18 cellular contexts compared by ENCODE assay signal in genomic region chr6:36730424-36731380, GRCh38. TPM values are rescaled to one million over a fixed set of nuclear protein-coding genes. Genes with fewer than 3 reads are reported as not detected.
DNase-seq lines count a peak whose midpoint lies in the region; ATAC-seq and TF ChIP-seq lines count a peak whose summit lies in the region.
"Had no signal": no experiment of that assay in that cellular context is flagged by ENCODE, and none has a peak within 500 bp of the region (broad histone marks: within the 10 kb centered on the region; RNA-seq: fewer than 3 reads in every experiment).

No MANE protein-coding gene starts in this region.

- intact Hi-C loops in posterior vena cava (cut with DNase I), result loop anchor here in 1 of 2 donors (10.0 kb wide), 1 partner anchor 106 kb away; no protein-coding TSS in a partner anchor
- intact Hi-C loops in activated T-helper 2 cell treated with anti-CD3 and anti-CD28 coated beads, Interferon-gamma antibody, Interleukin-2, Interleukin-4, amounts not matched to agents 10 μg/mL and 5 μg/mL and 100 μg/mL, durations not matched to agents 14 hours and 24 hours and 36 hours (cut with micrococcal nuclease), result no loop called here

- no peaks in the 10 kb centered on the region for H3K36me3 Mint-ChIP-seq in WTC11
- no peaks in the 10 kb centered on the region for H3K36me3 Mint-ChIP-seq in activated T-helper 2 cell treated with anti-CD3 and anti-CD28 coated beads, Interferon-gamma antibody, Interleukin-2, Interleukin-4, amounts not matched to agents 10 μg/mL and 5 μg/mL and 100 μg/mL, durations not matched to agents 14 hours and 24 hours and 36 hours (ENCODE audit: low read depth)

- POLR2A ChIA-PET in WTC11 (lab: Charles Lee), result interaction anchor here (0.6 kb wide), 1 partner anchor 121 kb away, joined by 4 read pairs; no protein-coding TSS in a partner anchor

- peaks cover 16% of the 10 kb centered on the region for H3K4me1 Mint-ChIP-seq in WTC11
- peaks cover 35% of the 10 kb centered on the region for H3K4me1 Mint-ChIP-seq in activated T-helper 2 cell treated with anti-CD3 and anti-CD28 coated beads, Interferon-gamma antibody, Interleukin-2, Interleukin-4, amounts not matched to agents 10 μg/mL and 5 μg/mL and 100 μg/mL, durations not matched to agents 14 hours and 24 hours and 36 hours (ENCODE audit: low read depth)

- DNase-seq in H7, result peak; percentile 78
- DNase-seq in WTC11 (ENCODE audit: low spot score), result no peak
- DNase-seq in iPS DF 4.7 (ENCODE audit: extremely low read depth, low spot score), result peak; percentile 9
- DNase-seq in posterior vena cava (ENCODE audit: low spot score), result peak; percentile 66
- no peak for DNase-seq in D341Med (ENCODE audit: low spot score)
- DNase-seq in activated T-helper 2 cell treated with anti-CD3 and anti-CD28 coated beads, Interferon-gamma antibody, Interleukin-2, Interleukin-4, amounts not matched to agents 10 μg/mL and 5 μg/mL and 100 μg/mL, durations not matched to agents 14 hours and 24 hours and 36 hours (ENCODE audit: low spot score), result no peak
- DNase-seq: ACHN, AML-193, DMS153, MV-4-11, NCI-H1417 treated with DMSO at 0.1 percent for 48 hours, NCI-H1930, NCI-H446, NCI-H82, PC-3, SJCRH30 had no signal

- CTCF ChIA-PET in WTC11 (lab: Charles Lee), result interaction anchor here (0.9 to 2.2 kb wide), 5 partner anchors 28 to 116 kb away, joined by 3 to 10 read pairs (median 4); no protein-coding TSS in a partner anchor

- H3K9me3 Mint-ChIP-seq in WTC11, result no peaks in the 10 kb centered on the region
- H3K9me3 Mint-ChIP-seq in activated T-helper 2 cell treated with anti-CD3 and anti-CD28 coated beads, Interferon-gamma antibody, Interleukin-2, Interleukin-4, amounts not matched to agents 10 μg/mL and 5 μg/mL and 100 μg/mL, durations not matched to agents 14 hours and 24 hours and 36 hours, result no peaks in the 10 kb centered on the region

- H3K4me3 ChIP-seq in H7 (ENCODE audit: insufficient read depth, low read depth, low read length), result no peak overlapping the region
- H3K4me3 ChIP-seq: SJCRH30 had no signal

- H3K4me3 Mint-ChIP-seq in WTC11, result no peak overlapping the region
- no peak overlapping the region for H3K4me3 Mint-ChIP-seq in activated T-helper 2 cell treated with anti-CD3 and anti-CD28 coated beads, Interferon-gamma antibody, Interleukin-2, Interleukin-4, amounts not matched to agents 10 μg/mL and 5 μg/mL and 100 μg/mL, durations not matched to agents 14 hours and 24 hours and 36 hours (ENCODE audit: low read depth)
- H3K4me3 Mint-ChIP-seq: CD14-positive monocyte had no signal

- ATAC-seq in WTC11 (peak; percentile 55), HG03457 (IDR thresholded peaks at IDR 0.05; ENCODE audit: unreplicated experiment) (no peak)
- ATAC-seq: PC-3 had no signal

- no peaks in the 10 kb centered on the region for H3K27me3 ChIP-seq in H7 (ENCODE audit: control insufficient read depth, insufficient read depth, low read length)

- peaks cover 2% of the 10 kb centered on the region; the same call in 1 of the 2 replicates for H3K27me3 Mint-ChIP-seq in WTC11 (ENCODE audit: low read depth)
- H3K27me3 Mint-ChIP-seq in activated T-helper 2 cell treated with anti-CD3 and anti-CD28 coated beads, Interferon-gamma antibody, Interleukin-2, Interleukin-4, amounts not matched to agents 10 μg/mL and 5 μg/mL and 100 μg/mL, durations not matched to agents 14 hours and 24 hours and 36 hours (ENCODE audit: low read depth), result peaks cover 1% of the 10 kb centered on the region

- no peak overlapping the region for H3K27ac Mint-ChIP-seq in WTC11
- no peak overlapping the region for H3K27ac Mint-ChIP-seq in activated T-helper 2 cell treated with anti-CD3 and anti-CD28 coated beads, Interferon-gamma antibody, Interleukin-2, Interleukin-4, amounts not matched to agents 10 μg/mL and 5 μg/mL and 100 μg/mL, durations not matched to agents 14 hours and 24 hours and 36 hours

- H3K36me3 ChIP-seq in H7 (replicated peaks; ENCODE audit: control insufficient read depth, insufficient read depth, low read length), result no peaks in the 10 kb centered on the region
- H3K36me3 ChIP-seq: SJCRH30 had no signal

- no peak for TF ChIP-seq CTCF in WTC11 (IDR thresholded peaks at IDR 0.05)

TF ChIP-seq in WTC11, 78 proteins besides CTCF, POLR2A, EP300 and RAD21 (continues in another document):
- TF ChIP-seq USF2 (CRISPR knock-in tag; IDR thresholded peaks at IDR 0.05), result no peak
- TF ChIP-seq E2F4 (CRISPR knock-in tag; IDR thresholded peaks at IDR 0.05; ENCODE audit: borderline replicate concordance, low read depth), result no peak
- TF ChIP-seq ELF4 (CRISPR knock-in tag; IDR thresholded peaks at IDR 0.05; ENCODE audit: low read depth), result no peak
- no peak for TF ChIP-seq SP1 (CRISPR knock-in tag; conservative IDR thresholded peaks at IDR 0.05)
- TF ChIP-seq ARID4B (CRISPR knock-in tag; IDR thresholded peaks at IDR 0.05; ENCODE audit: borderline replicate concordance), result no peak
- TF ChIP-seq GRHL2 (CRISPR knock-in tag; IDR thresholded peaks at IDR 0.05; ENCODE audit: insufficient replicate concordance, severe bottlenecking), result no peak
- TF ChIP-seq SOX15 (CRISPR knock-in tag; IDR thresholded peaks at IDR 0.05), result no peak
- TF ChIP-seq ZNF121 (CRISPR knock-in tag; IDR thresholded peaks at IDR 0.05), result no peak
- no peak for TF ChIP-seq ZNF396 (CRISPR knock-in tag; IDR thresholded peaks at IDR 0.05; ENCODE audit: borderline replicate concordance)
- TF ChIP-seq ERG (CRISPR knock-in tag; IDR thresholded peaks at IDR 0.05), result no peak

RNA-seq across cellular contexts. Expression of gene RAB44, which starts 33.1 kb away (rescaled TPM):
- total RNA-seq in H7 (2014; rRNA removed; shearing (Covaris generic)), result not detected in 2 replicates
- total RNA-seq in WTC11 (2021) (0.07 to 0.11 TPM in 2 of 3 replicates, not detected in the other), posterior vena cava (under 1 TPM; 0.33 to 0.42 TPM)
- not detected in 2 replicates for total RNA-seq in activated T-helper 2 cell treated with anti-CD3 and anti-CD28 coated beads, Interferon-gamma antibody, Interleukin-2, Interleukin-4, amounts not matched to agents 10 μg/mL and 5 μg/mL and 100 μg/mL, durations not matched to agents 14 hours and 24 hours and 36 hours
- total RNA-seq: PC-3, SJCRH30 had no signal

RNA-seq across cellular contexts. Expression of gene CDKN1A, which starts 52.2 kb away (rescaled TPM):
- total RNA-seq in H7 (2014; rRNA removed; shearing (Covaris generic)), result 0.28 and 0.55 TPM in 2 replicates
- 35.9 to 75.1 TPM (median 38.1 TPM) in 3 replicates for total RNA-seq in WTC11 (2021)
- total RNA-seq in posterior vena cava, result 100 to 1,000 TPM in 1 of 2 donors, 10 to 100 TPM in 1; 87.4 to 195 TPM
- 43.9 and 45.3 TPM in 2 replicates for total RNA-seq in activated T-helper 2 cell treated with anti-CD3 and anti-CD28 coated beads, Interferon-gamma antibody, Interleukin-2, Interleukin-4, amounts not matched to agents 10 μg/mL and 5 μg/mL and 100 μg/mL, durations not matched to agents 14 hours and 24 hours and 36 hours

Comparison
In these comparisons a context has a peak if more than half of its experiments do, and no peak if none do; other contexts are left out.
1. DNase-seq: peak in H7 (single experiment), iPS DF 4.7 (single experiment) and posterior vena cava (single experiment); none in WTC11 (single experiment), D341Med (single experiment) and activated T-helper 2 cell treated with anti-CD3 and anti-CD28 coated beads, Interferon-gamma antibody, Interleukin-2, Interleukin-4, amounts not matched to agents 10 μg/mL and 5 μg/mL and 100 μg/mL, durations not matched to agents 14 hours and 24 hours and 36 hours (single experiment).
2. RNA of gene CDKN1A, which starts 52.2 kb away (total RNA-seq): 87.4 to 195 TPM in posterior vena cava, 35.9 to 75.1 TPM in WTC11 and 43.9 to 45.3 TPM in activated T-helper 2 cell treated with anti-CD3 and anti-CD28 coated beads, Interferon-gamma antibody, Interleukin-2, Interleukin-4, amounts not matched to agents 10 μg/mL and 5 μg/mL and 100 μg/mL, durations not matched to agents 14 hours and 24 hours and 36 hours; 0.28 to 0.55 TPM in H7; every median in the first group is over 10 times any median in the second.